ENCODE assay signal across 16 cellular contexts in the genomic region with DNA sequence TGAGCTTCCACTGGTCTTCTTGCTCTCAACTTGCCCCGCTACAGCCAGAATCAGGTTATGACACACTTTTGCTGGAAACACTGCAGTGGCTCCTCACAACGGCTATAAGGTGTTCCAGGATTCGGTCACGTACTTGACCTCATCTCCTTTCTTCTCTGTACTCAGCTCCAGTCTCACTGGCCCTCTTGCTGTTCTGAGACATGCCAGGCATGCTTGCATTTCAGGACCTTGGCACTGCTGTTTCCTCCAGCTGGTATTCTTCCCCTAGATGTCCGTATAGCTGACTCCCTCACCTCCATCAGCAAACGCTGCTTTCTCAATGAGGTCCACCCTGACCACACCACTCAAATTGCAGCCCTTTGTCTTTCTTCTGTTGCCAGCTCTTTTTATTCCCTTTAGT. TPM values are rescaled to one million over a fixed set of nuclear protein-coding genes. Genes with fewer than 3 reads are reported as not detected.
"Had no signal": no experiment of that assay in that cellular context is flagged by ENCODE, and none has a peak within 500 bp of the region (broad histone marks: within the 10 kb centered on the region; RNA-seq: fewer than 3 reads in every experiment).

No MANE protein-coding gene starts in this region.

- H3K27ac ChIP-seq: ascending aorta, cardiac muscle cell, colonic mucosa, epithelial cell of prostate, hepatocyte, parathyroid adenoma, tibial artery had no signal

- ATAC-seq: activated T-cell treated with anti-CD3 and anti-CD28 coated beads, Interleukin-2, amount 50 U/mL, for 4 hours had no signal

- H3K4me1 Mint-ChIP-seq: activated naive CD8-positive, alpha-beta T cell treated with anti-CD3 and anti-CD28 coated beads, Interleukin-2, amount 10 ng/mL, durations not matched to agents 7 days and 5 days; mesothelial cell of epicardium; naive B cell had no signal

- H3K27ac Mint-ChIP-seq: activated naive CD8-positive, alpha-beta T cell treated with anti-CD3 and anti-CD28 coated beads, Interleukin-2, amount 10 ng/mL, durations not matched to agents 7 days and 5 days; mesothelial cell of epicardium had no signal

- H3K4me3 ChIP-seq: ascending aorta, cardiac muscle cell, colonic mucosa, hepatocyte, skin epidermis, tibial artery had no signal

- H3K4me1 ChIP-seq: ascending aorta, colonic mucosa, parathyroid adenoma, tibial artery had no signal

- H3K4me2 ChIP-seq: hepatocyte had no signal

- DNase-seq: activated CD4-positive, alpha-beta T cell treated with anti-CD3 and anti-CD28 coated beads for 1 hour; activated CD4-positive, alpha-beta T cell treated with anti-CD3 and anti-CD28 coated beads, Interleukin-2, amount 50 U/mL, for 48 hours; activated naive CD8-positive, alpha-beta T cell treated with anti-CD3 and anti-CD28 coated beads, Interleukin-2, amount 10 ng/mL, durations not matched to agents 7 days and 5 days; activated T-cell treated with anti-CD3 and anti-CD28 coated beads, Interleukin-2, amount 50 U/mL, for 4 hours; colonic mucosa; effector CD4-positive, alpha-beta T cell; naive B cell; retina; tibial artery had no signal

- H3K79me2 ChIP-seq: hepatocyte, parathyroid adenoma had no signal

- H3K27me3 ChIP-seq: ascending aorta, cardiac muscle cell, colonic mucosa, hepatocyte, tibial artery had no signal

- H3K4me3 Mint-ChIP-seq: activated naive CD8-positive, alpha-beta T cell treated with anti-CD3 and anti-CD28 coated beads, Interleukin-2, amount 10 ng/mL, durations not matched to agents 7 days and 5 days; activated T-cell treated with anti-CD3 and anti-CD28 coated beads, Interleukin-2, amount 50 U/mL, for 4 hours; mesothelial cell of epicardium; naive B cell had no signal

- H2AFZ ChIP-seq: hepatocyte, parathyroid adenoma had no signal

- H3K36me3 Mint-ChIP-seq: activated naive CD8-positive, alpha-beta T cell treated with anti-CD3 and anti-CD28 coated beads, Interleukin-2, amount 10 ng/mL, durations not matched to agents 7 days and 5 days; mesothelial cell of epicardium; naive B cell had no signal

- H3K36me3 ChIP-seq: cardiac muscle cell, colonic mucosa had no signal

- H3K9me3 Mint-ChIP-seq: activated naive CD8-positive, alpha-beta T cell treated with anti-CD3 and anti-CD28 coated beads, Interleukin-2, amount 10 ng/mL, durations not matched to agents 7 days and 5 days; activated T-cell treated with anti-CD3 and anti-CD28 coated beads, Interleukin-2, amount 50 U/mL, for 4 hours; mesothelial cell of epicardium had no signal

- H3K9me3 ChIP-seq: ascending aorta, colonic mucosa, tibial artery had no signal

- H3K9ac ChIP-seq: parathyroid adenoma had no signal

RNA-seq across cellular contexts. Expression of gene C1GALT1C1L, which starts 31.9 kb away (rescaled TPM):
- total RNA-seq: activated naive CD8-positive, alpha-beta T cell treated with anti-CD3 and anti-CD28 coated beads, Interleukin-2, amount 10 ng/mL, durations not matched to agents 7 days and 5 days; ascending aorta; cardiac muscle cell had no signal
